20 cellular contexts compared by ENCODE assay signal in the genomic region with DNA sequence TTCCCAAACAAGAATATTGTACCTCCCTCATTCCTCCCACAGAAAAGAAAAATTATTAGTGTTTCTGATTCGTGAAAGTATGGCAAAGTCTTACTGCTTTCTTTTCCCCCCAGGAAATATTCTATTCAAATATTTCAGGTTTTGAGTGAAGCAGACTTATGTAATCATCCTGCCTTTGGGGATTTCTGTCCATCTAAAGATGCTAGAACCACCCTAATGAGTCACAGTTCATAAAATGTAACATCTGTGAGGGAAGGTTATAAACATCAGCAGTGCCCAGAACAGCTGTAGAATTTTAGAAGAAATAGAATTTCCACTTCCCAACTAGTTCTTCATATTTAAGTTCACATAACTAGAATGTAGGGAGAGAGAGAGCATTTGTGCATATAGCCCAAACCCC. TPM values are rescaled to one million over a fixed set of nuclear protein-coding genes. Genes with fewer than 3 reads are reported as not detected.
A peak's percentile ranks its signal among the peaks of the same experiment; 100 is the strongest.
DNase-seq lines count a peak whose midpoint lies in the region; ATAC-seq, FAIRE-seq and TF ChIP-seq lines count a peak whose summit lies in the region.
"Had no signal": no experiment of that assay in that cellular context is flagged by ENCODE, and none has a peak within 500 bp of the region (broad histone marks: within the 10 kb centered on the region; RNA-seq: fewer than 3 reads in every experiment).

No MANE protein-coding gene starts in this region.

- no peak overlapping the region for H3K27ac Mint-ChIP-seq in activated naive CD4-positive, alpha-beta T cell treated with anti-CD3 and anti-CD28 coated beads, Interleukin-2, amount 50 U/mL, for 72 hours
- H3K27ac Mint-ChIP-seq: activated CD4-positive, alpha-beta memory T cell treated with anti-CD3 and anti-CD28 coated beads for 36 hours; activated naive CD4-positive, alpha-beta T cell treated with anti-CD3 and anti-CD28 coated beads, Interleukin-2, amount 50 U/mL, for 24 hours; activated T-cell treated with anti-CD3 and anti-CD28 coated beads, Interleukin-2, amount 50 U/mL, for 24 hours; CD8-positive, alpha-beta T cell; neural progenitor cell had no signal

- no peak overlapping the region for H2AFZ ChIP-seq in hepatocyte
- H2AFZ ChIP-seq: neural progenitor cell had no signal

- POLR2A ChIA-PET in A549 (lab: Yijun Ruan, JAX), result no interaction called here

- H3K9me3 ChIP-seq in A549, result no peaks in the 10 kb centered on the region
- H3K9me3 ChIP-seq in hepatocyte (ENCODE audit: low read depth), result no peaks in the 10 kb centered on the region

- no peaks in the 10 kb centered on the region for H3K27me3 ChIP-seq in foreskin keratinocyte
- no peaks in the 10 kb centered on the region for H3K27me3 ChIP-seq in hepatocyte
- H3K27me3 ChIP-seq: neural progenitor cell had no signal

- H3K4me3 ChIP-seq in A549, result no peak overlapping the region
- H3K4me3 ChIP-seq in cardiac fibroblast (replicated peaks in 1 of 2; ENCODE audit: low read depth in 2 of 2, low read length in 2 of 2), result no peak overlapping the region
- H3K4me3 ChIP-seq in hepatocyte, result no peak overlapping the region
- H3K4me3 ChIP-seq: neural progenitor cell had no signal

- TF ChIP-seq CTCF in A549 (IDR thresholded peaks at IDR 0.05) (no peak), cardiac fibroblast (IDR thresholded peaks at IDR 0.05; ENCODE audit: low read depth, low read length) (no peak), foreskin keratinocyte (conservative IDR thresholded peaks at IDR 0.05) (no peak), hepatocyte (IDR thresholded peaks at IDR 0.05; ENCODE audit: poor library complexity) (no peak)

- TF ChIP-seq POLR2A in A549 (IDR thresholded peaks at IDR 0.05; ENCODE audit: low read length), result no peak

- no peak for TF ChIP-seq EP300 in A549 (IDR thresholded peaks at IDR 0.05)

- ATAC-seq in A549 (no peak), foreskin keratinocyte (peak; percentile 83), GM18870 (IDR thresholded peaks at IDR 0.05; ENCODE audit: unreplicated experiment) (no peak), GM19452 (IDR thresholded peaks at IDR 0.05; ENCODE audit: unreplicated experiment) (no peak)
- ATAC-seq in activated naive CD4-positive, alpha-beta T cell treated with anti-CD3 and anti-CD28 coated beads, Interleukin-2, amount 50 U/mL, for 72 hours, result no peak
- ATAC-seq: CD8-positive, alpha-beta T cell had no signal

- H4K20me1 ChIP-seq in hepatocyte (ENCODE audit: insufficient read depth, poor library complexity, severe bottlenecking), result no peaks in the 10 kb centered on the region

- no peak for TF ChIP-seq RAD21 in A549 (conservative IDR thresholded peaks at IDR 0.05 in 1 of 2, IDR thresholded peaks at IDR 0.05 in 1 of 2)

- no peaks in the 10 kb centered on the region for H3K79me2 ChIP-seq in hepatocyte

- no peak for FAIRE-seq in A549 (lab: Jason Lieb, UNC)

- no peaks in the 10 kb centered on the region for H3K9me3 Mint-ChIP-seq in activated naive CD4-positive, alpha-beta T cell treated with anti-CD3 and anti-CD28 coated beads, Interleukin-2, amount 50 U/mL, for 72 hours
- H3K9me3 Mint-ChIP-seq: activated CD4-positive, alpha-beta memory T cell treated with anti-CD3 and anti-CD28 coated beads for 36 hours; activated naive CD4-positive, alpha-beta T cell treated with anti-CD3 and anti-CD28 coated beads, Interleukin-2, amount 50 U/mL, for 24 hours; activated T-cell treated with anti-CD3 and anti-CD28 coated beads, Interleukin-2, amount 50 U/mL, for 24 hours; brain; CD8-positive, alpha-beta T cell; neural progenitor cell had no signal

- no peaks in the 10 kb centered on the region for H3K36me3 Mint-ChIP-seq in activated naive CD4-positive, alpha-beta T cell treated with anti-CD3 and anti-CD28 coated beads, Interleukin-2, amount 50 U/mL, for 72 hours
- H3K36me3 Mint-ChIP-seq: activated CD4-positive, alpha-beta memory T cell treated with anti-CD3 and anti-CD28 coated beads for 36 hours; activated naive CD4-positive, alpha-beta T cell treated with anti-CD3 and anti-CD28 coated beads, Interleukin-2, amount 50 U/mL, for 24 hours; CD8-positive, alpha-beta T cell; neural progenitor cell had no signal

- CTCF ChIA-PET in A549 (lab: Yijun Ruan, JAX), result interaction anchor here (1.0 kb wide), 1 partner anchor 61 kb away, joined by 3 read pairs; no protein-coding TSS in a partner anchor

- H3K27ac ChIP-seq in A549, result no peak overlapping the region
- H3K27ac ChIP-seq in foreskin keratinocyte, result no peak overlapping the region
- no peak overlapping the region for H3K27ac ChIP-seq in hepatocyte
- H3K27ac ChIP-seq: neural progenitor cell had no signal

- 6% methylated on average over 1 of the region's 1 CpG for WGBS in A549 (ENCODE audit: missing lambda C conversion rate)
- WGBS in hepatocyte (ENCODE audit: low lambda C conversion rate, missing lambda C conversion rate), result 64% methylated on average over 1 of the region's 1 CpG

- no peaks in the 10 kb centered on the region for H3K9me2 ChIP-seq in hepatocyte (replicated peaks; ENCODE audit: insufficient read depth)

- peak overlapping the region; percentile 35; the same call in 1 of the 3 replicates for H3K4me2 ChIP-seq in A549
- no peak overlapping the region for H3K4me2 ChIP-seq in hepatocyte
- H3K4me2 ChIP-seq: neural progenitor cell had no signal

- DNase-seq in A549 (ENCODE audit: low read depth in 1 of 2, low spot score in 1 of 2) (no peak), HCEC 1CT (peak; percentile 51), cardiac fibroblast (ENCODE audit: low read depth in 2 of 2) (peak; percentile 29 to 75), foreskin keratinocyte (peak; percentile 37 to 65), hepatocyte (ENCODE audit: low spot score) (no peak)
- DNase-seq in activated naive CD4-positive, alpha-beta T cell treated with anti-CD3 and anti-CD28 coated beads, Interleukin-2, amount 50 U/mL, for 72 hours (ENCODE audit: low spot score in 2 of 2), result no peak
- DNase-seq: ACHN; activated CD4-positive, alpha-beta memory T cell treated with anti-CD3 and anti-CD28 coated beads for 36 hours; activated T-cell treated with anti-CD3 and anti-CD28 coated beads, Interleukin-2, amount 50 U/mL, for 24 hours; CD8-positive, alpha-beta T cell; left cardiac atrium; NCI-H187 treated with DMSO at 0.1 percent for 48 hours; NCI-H446 treated with DMSO at 0.1 percent for 48 hours; NK-92 treated with Interleukin-12 subunit alpha and Interleukin-12 subunit beta, amount 100 ng/mL, for 24 hours; stimulated activated naive CD4-positive, alpha-beta T cell treated with Interleukin-2 at 50 U/mL for 16 hours had no signal

- no peaks in the 10 kb centered on the region for H3K36me3 ChIP-seq in hepatocyte (replicated peaks; ENCODE audit: insufficient read depth, low read depth)
- H3K36me3 ChIP-seq: neural progenitor cell had no signal

- peaks cover 15% of the 10 kb centered on the region; the same call in 2 of the 3 replicates for H3K4me1 ChIP-seq in A549
- peaks cover 8% of the 10 kb centered on the region for H3K4me1 ChIP-seq in foreskin keratinocyte
- H3K4me1 ChIP-seq in hepatocyte (ENCODE audit: insufficient read depth), result no peaks in the 10 kb centered on the region

TF ChIP-seq in A549, 52 proteins besides CTCF, POLR2A, EP300 and RAD21 (continues in another document):
- TF ChIP-seq MYC (IDR thresholded peaks at IDR 0.05; ENCODE audit: borderline replicate concordance, low read length), result no peak
- no peak for TF ChIP-seq KDM5A (IDR thresholded peaks at IDR 0.05)
- TF ChIP-seq HOXA7 (CRISPR knock-in tag; IDR thresholded peaks at IDR 0.05), result no peak
- TF ChIP-seq, protein P1, sequence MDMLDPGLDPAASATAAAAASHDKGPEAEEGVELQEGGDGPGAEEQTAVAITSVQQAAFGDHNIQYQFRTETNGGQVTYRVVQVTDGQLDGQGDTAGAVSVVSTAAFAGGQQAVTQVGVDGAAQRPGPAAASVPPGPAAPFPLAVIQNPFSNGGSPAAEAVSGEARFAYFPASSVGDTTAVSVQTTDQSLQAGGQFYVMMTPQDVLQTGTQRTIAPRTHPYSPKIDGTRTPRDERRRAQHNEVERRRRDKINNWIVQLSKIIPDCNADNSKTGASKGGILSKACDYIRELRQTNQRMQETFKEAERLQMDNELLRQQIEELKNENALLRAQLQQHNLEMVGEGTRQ (IDR thresholded peaks at IDR 0.05), result no peak
- no peak for TF ChIP-seq NFE2L2 (conservative IDR thresholded peaks at IDR 0.05; ENCODE audit: low read length)
- TF ChIP-seq NPAS2 (CRISPR knock-in tag; IDR thresholded peaks at IDR 0.05; ENCODE audit: borderline replicate concordance), result no peak
- TF ChIP-seq, protein P2, sequence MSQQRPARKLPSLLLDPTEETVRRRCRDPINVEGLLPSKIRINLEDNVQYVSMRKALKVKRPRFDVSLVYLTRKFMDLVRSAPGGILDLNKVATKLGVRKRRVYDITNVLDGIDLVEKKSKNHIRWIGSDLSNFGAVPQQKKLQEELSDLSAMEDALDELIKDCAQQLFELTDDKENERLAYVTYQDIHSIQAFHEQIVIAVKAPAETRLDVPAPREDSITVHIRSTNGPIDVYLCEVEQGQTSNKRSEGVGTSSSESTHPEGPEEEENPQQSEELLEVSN (IDR thresholded peaks at IDR 0.05; ENCODE audit: borderline replicate concordance, low read depth), result no peak
- no peak for TF ChIP-seq BHLHE40 (IDR thresholded peaks at IDR 0.05; ENCODE audit: low read depth, low read length)
- no peak for TF ChIP-seq EHMT2 (IDR thresholded peaks at IDR 0.05; ENCODE audit: low read depth)

RNA-seq across cellular contexts. Expression of a gene that starts 39.0 kb away (rescaled TPM):
- polyA plus RNA-seq in A549 (2011; rRNA removed) (839 and 1,363 TPM in 2 replicates), A549 (2017; fragmentation: RNase III; extraction: RNeasy Plus Mini Kit Qiagen cat#74134 plus additional on column Dnase treatment) (1,005 to 1,061 TPM (median 1,035 TPM) in 3 replicates), foreskin keratinocyte (1,014 and 1,071 TPM in 2 replicates), hepatocyte (284 and 305 TPM in 2 replicates)
- 930 and 1,028 TPM in 2 replicates for polyA plus RNA-seq in A549 (2012; cell fraction: cytosol; rRNA removed)
- 344 and 371 TPM in 2 replicates for polyA plus RNA-seq in A549 (2012; cell fraction: nucleus; rRNA removed)
- 463 and 573 TPM in 2 replicates for polyA minus RNA-seq in A549 (2011; rRNA and poly(A)+ RNA removed)
- total RNA-seq in foreskin keratinocyte (774 and 849 TPM in 2 replicates), hepatocyte (455 and 503 TPM in 2 replicates)
- total RNA-seq in activated naive CD4-positive, alpha-beta T cell treated with anti-CD3 and anti-CD28 coated beads, Interleukin-2, amount 50 U/mL, for 72 hours, result 1,000 to 10,000 TPM in 1 of 2 donors, 100 to 1,000 TPM in 1; 979 to 1,142 TPM

RNA-seq across cellular contexts. Expression of a gene that starts 39.4 kb away (rescaled TPM):
- polyA plus RNA-seq in A549 (2011; rRNA removed) (126 and 134 TPM in 2 replicates), A549 (2017; fragmentation: RNase III; extraction: RNeasy Plus Mini Kit Qiagen cat#74134 plus additional on column Dnase treatment) (78.7 to 86.7 TPM (median 82.7 TPM) in 3 replicates), foreskin keratinocyte (26.8 and 32.7 TPM in 2 replicates), hepatocyte (43.1 and 46.5 TPM in 2 replicates)
- polyA plus RNA-seq in A549 (2012; cell fraction: cytosol; rRNA removed), result 47.2 and 48.2 TPM in 2 replicates
- polyA plus RNA-seq in A549 (2012; cell fraction: nucleus; rRNA removed), result 32.8 and 48.6 TPM in 2 replicates
- polyA minus RNA-seq in A549 (2011; rRNA and poly(A)+ RNA removed), result 70.6 and 106 TPM in 2 replicates
- total RNA-seq in foreskin keratinocyte (74.4 and 76.6 TPM in 2 replicates), hepatocyte (92.7 and 121 TPM in 2 replicates)
- total RNA-seq in activated naive CD4-positive, alpha-beta T cell treated with anti-CD3 and anti-CD28 coated beads, Interleukin-2, amount 50 U/mL, for 72 hours, result 100 to 1,000 TPM in 1 of 2 donors, 10 to 100 TPM in 1; 86.5 to 132 TPM

Comparison
In these comparisons a context has a peak if more than half of its experiments do, and no peak if none do; other contexts are left out.
1. DNase-seq: peak in HCEC 1CT (single experiment), cardiac fibroblast (2 of 2) and foreskin keratinocyte (2 of 2); none in A549 (0 of 2), activated naive CD4-positive, alpha-beta T cell treated with anti-CD3 and anti-CD28 coated beads, Interleukin-2, amount 50 U/mL, for 72 hours (0 of 2) and hepatocyte (single experiment).